2 cellular contexts compared by ENCODE assay signal in the genomic region with DNA sequence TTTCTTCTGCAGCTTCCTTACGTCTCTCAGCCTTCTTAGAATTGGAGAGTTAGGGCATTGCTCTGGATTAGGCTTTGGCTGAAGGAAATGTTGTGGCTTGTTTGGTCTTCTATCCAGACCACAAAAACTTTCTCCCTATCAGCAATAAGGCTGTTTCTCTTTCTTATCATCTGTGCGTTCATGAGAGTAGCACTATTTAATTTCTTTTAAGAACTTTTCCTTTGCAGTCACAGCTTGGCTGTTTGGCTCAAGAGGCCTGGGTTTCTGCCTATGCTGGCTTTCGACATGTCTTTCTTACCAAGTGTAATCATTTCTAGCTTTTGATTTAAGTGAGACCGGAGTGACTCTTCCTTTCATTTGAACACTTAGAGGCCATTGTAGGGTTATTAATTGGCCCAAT.
TF ChIP-seq lines count a peak whose summit lies in the region.

No MANE protein-coding gene starts in this region.

TF ChIP-seq in GM23338, 12 proteins besides CTCF, POLR2A, EP300 and RAD21 (continues in another document):
- TF ChIP-seq NANOG (IDR thresholded peaks at IDR 0.05; ENCODE audit: borderline replicate concordance) (no peak), POLR2AphosphoS5 (IDR thresholded peaks at IDR 0.05; ENCODE audit: low read depth) (no peak), ZNF114 (CRISPR knock-in tag; IDR thresholded peaks at IDR 0.05) (no peak), STAT1 (IDR thresholded peaks at IDR 0.05; ENCODE audit: unreplicated experiment) (no peak), JUNB (IDR thresholded peaks at IDR 0.05; ENCODE audit: unreplicated experiment) (no peak), CREB1 (CRISPR knock-in tag; IDR thresholded peaks at IDR 0.05; ENCODE audit: low read depth) (no peak), EZH2phosphoT487 (IDR thresholded peaks at IDR 0.05; ENCODE audit: unreplicated experiment) (no peak), ZNF331 (CRISPR knock-in tag; IDR thresholded peaks at IDR 0.05; ENCODE audit: low read depth) (no peak), EZH2 (IDR thresholded peaks at IDR 0.05; ENCODE audit: low read depth, unreplicated experiment) (no peak)
- TF ChIP-seq, protein P1, sequence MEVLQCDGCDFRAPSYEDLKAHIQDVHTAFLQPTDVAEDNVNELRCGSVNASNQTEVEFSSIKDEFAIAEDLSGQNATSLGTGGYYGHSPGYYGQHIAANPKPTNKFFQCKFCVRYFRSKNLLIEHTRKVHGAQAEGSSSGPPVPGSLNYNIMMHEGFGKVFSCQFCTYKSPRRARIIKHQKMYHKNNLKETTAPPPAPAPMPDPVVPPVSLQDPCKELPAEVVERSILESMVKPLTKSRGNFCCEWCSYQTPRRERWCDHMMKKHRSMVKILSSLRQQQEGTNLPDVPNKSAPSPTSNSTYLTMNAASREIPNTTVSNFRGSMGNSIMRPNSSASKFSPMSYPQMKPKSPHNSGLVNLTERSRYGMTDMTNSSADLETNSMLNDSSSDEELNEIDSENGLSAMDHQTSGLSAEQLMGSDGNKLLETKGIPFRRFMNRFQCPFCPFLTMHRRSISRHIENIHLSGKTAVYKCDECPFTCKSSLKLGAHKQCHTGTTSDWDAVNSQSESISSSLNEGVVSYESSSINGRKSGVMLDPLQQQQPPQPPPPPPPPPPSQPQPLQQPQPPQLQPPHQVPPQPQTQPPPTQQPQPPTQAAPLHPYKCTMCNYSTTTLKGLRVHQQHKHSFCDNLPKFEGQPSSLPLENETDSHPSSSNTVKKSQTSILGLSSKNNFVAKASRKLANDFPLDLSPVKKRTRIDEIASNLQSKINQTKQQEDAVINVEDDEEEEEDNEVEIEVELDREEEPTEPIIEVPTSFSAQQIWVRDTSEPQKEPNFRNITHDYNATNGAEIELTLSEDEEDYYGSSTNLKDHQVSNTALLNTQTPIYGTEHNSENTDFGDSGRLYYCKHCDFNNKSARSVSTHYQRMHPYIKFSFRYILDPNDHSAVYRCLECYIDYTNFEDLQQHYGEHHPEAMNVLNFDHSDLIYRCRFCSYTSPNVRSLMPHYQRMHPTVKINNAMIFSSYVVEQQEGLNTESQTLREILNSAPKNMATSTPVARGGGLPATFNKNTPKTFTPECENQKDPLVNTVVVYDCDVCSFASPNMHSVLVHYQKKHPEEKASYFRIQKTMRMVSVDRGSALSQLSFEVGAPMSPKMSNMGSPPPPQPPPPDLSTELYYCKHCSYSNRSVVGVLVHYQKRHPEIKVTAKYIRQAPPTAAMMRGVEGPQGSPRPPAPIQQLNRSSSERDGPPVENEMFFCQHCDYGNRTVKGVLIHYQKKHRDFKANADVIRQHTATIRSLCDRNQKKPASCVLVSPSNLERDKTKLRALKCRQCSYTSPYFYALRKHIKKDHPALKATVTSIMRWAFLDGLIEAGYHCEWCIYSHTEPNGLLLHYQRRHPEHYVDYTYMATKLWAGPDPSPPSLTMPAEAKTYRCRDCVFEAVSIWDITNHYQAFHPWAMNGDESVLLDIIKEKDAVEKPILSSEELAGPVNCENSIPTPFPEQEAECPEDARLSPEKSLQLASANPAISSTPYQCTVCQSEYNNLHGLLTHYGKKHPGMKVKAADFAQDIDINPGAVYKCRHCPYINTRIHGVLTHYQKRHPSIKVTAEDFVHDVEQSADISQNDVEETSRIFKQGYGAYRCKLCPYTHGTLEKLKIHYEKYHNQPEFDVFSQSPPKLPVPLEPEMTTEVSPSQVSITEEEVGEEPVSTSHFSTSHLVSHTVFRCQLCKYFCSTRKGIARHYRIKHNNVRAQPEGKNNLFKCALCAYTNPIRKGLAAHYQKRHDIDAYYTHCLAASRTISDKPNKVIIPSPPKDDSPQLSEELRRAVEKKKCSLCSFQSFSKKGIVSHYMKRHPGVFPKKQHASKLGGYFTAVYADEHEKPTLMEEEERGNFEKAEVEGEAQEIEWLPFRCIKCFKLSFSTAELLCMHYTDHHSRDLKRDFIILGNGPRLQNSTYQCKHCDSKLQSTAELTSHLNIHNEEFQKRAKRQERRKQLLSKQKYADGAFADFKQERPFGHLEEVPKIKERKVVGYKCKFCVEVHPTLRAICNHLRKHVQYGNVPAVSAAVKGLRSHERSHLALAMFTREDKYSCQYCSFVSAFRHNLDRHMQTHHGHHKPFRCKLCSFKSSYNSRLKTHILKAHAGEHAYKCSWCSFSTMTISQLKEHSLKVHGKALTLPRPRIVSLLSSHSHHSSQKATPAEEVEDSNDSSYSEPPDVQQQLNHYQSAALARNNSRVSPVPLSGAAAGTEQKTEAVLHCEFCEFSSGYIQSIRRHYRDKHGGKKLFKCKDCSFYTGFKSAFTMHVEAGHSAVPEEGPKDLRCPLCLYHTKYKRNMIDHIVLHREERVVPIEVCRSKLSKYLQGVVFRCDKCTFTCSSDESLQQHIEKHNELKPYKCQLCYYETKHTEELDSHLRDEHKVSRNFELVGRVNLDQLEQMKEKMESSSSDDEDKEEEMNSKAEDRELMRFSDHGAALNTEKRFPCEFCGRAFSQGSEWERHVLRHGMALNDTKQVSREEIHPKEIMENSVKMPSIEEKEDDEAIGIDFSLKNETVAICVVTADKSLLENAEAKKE (CRISPR knock-in tag; IDR thresholded peaks at IDR 0.05), result no peak
- TF ChIP-seq, protein P2, sequence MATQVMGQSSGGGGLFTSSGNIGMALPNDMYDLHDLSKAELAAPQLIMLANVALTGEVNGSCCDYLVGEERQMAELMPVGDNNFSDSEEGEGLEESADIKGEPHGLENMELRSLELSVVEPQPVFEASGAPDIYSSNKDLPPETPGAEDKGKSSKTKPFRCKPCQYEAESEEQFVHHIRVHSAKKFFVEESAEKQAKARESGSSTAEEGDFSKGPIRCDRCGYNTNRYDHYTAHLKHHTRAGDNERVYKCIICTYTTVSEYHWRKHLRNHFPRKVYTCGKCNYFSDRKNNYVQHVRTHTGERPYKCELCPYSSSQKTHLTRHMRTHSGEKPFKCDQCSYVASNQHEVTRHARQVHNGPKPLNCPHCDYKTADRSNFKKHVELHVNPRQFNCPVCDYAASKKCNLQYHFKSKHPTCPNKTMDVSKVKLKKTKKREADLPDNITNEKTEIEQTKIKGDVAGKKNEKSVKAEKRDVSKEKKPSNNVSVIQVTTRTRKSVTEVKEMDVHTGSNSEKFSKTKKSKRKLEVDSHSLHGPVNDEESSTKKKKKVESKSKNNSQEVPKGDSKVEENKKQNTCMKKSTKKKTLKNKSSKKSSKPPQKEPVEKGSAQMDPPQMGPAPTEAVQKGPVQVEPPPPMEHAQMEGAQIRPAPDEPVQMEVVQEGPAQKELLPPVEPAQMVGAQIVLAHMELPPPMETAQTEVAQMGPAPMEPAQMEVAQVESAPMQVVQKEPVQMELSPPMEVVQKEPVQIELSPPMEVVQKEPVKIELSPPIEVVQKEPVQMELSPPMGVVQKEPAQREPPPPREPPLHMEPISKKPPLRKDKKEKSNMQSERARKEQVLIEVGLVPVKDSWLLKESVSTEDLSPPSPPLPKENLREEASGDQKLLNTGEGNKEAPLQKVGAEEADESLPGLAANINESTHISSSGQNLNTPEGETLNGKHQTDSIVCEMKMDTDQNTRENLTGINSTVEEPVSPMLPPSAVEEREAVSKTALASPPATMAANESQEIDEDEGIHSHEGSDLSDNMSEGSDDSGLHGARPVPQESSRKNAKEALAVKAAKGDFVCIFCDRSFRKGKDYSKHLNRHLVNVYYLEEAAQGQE (IDR thresholded peaks at IDR 0.05; ENCODE audit: unreplicated experiment), result no peak

TF ChIP-seq in HepG2, 621 proteins besides CTCF, POLR2A, EP300 and RAD21:
- TF ChIP-seq U2AF1 (optimal IDR thresholded peaks at IDR 0.05; ENCODE audit: low read depth, low read length) (no peak), ZNF672 (CRISPR knock-in tag; IDR thresholded peaks at IDR 0.05) (no peak), ZNF296 (CRISPR knock-in tag; conservative IDR thresholded peaks at IDR 0.05) (no peak), POLR2G (IDR thresholded peaks at IDR 0.05; ENCODE audit: low read depth, low read length) (no peak), ZNF331 (CRISPR knock-in tag; IDR thresholded peaks at IDR 0.05) (no peak), MATR3 (CRISPR knock-in tag; IDR thresholded peaks at IDR 0.05) (no peak), MLLT10 (CRISPR knock-in tag; IDR thresholded peaks at IDR 0.05) (no peak), HNRNPK (IDR thresholded peaks at IDR 0.05; ENCODE audit: low read depth, low read length, poor library complexity, severe bottlenecking) (no peak), HCFC1 (IDR thresholded peaks at IDR 0.05; ENCODE audit: low read depth, low read length) (no peak), GATAD1 (CRISPR knock-in tag; IDR thresholded peaks at IDR 0.05) (no peak), ZNF543 (CRISPR knock-in tag; IDR thresholded peaks at IDR 0.05) (no peak), ZNF747 (CRISPR knock-in tag; IDR thresholded peaks at IDR 0.05; ENCODE audit: borderline replicate concordance) (no peak)
- TF ChIP-seq, protein P3, sequence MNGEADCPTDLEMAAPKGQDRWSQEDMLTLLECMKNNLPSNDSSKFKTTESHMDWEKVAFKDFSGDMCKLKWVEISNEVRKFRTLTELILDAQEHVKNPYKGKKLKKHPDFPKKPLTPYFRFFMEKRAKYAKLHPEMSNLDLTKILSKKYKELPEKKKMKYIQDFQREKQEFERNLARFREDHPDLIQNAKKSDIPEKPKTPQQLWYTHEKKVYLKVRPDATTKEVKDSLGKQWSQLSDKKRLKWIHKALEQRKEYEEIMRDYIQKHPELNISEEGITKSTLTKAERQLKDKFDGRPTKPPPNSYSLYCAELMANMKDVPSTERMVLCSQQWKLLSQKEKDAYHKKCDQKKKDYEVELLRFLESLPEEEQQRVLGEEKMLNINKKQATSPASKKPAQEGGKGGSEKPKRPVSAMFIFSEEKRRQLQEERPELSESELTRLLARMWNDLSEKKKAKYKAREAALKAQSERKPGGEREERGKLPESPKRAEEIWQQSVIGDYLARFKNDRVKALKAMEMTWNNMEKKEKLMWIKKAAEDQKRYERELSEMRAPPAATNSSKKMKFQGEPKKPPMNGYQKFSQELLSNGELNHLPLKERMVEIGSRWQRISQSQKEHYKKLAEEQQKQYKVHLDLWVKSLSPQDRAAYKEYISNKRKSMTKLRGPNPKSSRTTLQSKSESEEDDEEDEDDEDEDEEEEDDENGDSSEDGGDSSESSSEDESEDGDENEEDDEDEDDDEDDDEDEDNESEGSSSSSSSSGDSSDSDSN (CRISPR knock-in tag; IDR thresholded peaks at IDR 0.05), result no peak
- TF ChIP-seq, protein P4, sequence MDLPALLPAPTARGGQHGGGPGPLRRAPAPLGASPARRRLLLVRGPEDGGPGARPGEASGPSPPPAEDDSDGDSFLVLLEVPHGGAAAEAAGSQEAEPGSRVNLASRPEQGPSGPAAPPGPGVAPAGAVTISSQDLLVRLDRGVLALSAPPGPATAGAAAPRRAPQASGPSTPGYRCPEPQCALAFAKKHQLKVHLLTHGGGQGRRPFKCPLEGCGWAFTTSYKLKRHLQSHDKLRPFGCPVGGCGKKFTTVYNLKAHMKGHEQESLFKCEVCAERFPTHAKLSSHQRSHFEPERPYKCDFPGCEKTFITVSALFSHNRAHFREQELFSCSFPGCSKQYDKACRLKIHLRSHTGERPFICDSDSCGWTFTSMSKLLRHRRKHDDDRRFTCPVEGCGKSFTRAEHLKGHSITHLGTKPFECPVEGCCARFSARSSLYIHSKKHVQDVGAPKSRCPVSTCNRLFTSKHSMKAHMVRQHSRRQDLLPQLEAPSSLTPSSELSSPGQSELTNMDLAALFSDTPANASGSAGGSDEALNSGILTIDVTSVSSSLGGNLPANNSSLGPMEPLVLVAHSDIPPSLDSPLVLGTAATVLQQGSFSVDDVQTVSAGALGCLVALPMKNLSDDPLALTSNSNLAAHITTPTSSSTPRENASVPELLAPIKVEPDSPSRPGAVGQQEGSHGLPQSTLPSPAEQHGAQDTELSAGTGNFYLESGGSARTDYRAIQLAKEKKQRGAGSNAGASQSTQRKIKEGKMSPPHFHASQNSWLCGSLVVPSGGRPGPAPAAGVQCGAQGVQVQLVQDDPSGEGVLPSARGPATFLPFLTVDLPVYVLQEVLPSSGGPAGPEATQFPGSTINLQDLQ (CRISPR knock-in tag; IDR thresholded peaks at IDR 0.05), result no peak
- TF ChIP-seq, protein P5, sequence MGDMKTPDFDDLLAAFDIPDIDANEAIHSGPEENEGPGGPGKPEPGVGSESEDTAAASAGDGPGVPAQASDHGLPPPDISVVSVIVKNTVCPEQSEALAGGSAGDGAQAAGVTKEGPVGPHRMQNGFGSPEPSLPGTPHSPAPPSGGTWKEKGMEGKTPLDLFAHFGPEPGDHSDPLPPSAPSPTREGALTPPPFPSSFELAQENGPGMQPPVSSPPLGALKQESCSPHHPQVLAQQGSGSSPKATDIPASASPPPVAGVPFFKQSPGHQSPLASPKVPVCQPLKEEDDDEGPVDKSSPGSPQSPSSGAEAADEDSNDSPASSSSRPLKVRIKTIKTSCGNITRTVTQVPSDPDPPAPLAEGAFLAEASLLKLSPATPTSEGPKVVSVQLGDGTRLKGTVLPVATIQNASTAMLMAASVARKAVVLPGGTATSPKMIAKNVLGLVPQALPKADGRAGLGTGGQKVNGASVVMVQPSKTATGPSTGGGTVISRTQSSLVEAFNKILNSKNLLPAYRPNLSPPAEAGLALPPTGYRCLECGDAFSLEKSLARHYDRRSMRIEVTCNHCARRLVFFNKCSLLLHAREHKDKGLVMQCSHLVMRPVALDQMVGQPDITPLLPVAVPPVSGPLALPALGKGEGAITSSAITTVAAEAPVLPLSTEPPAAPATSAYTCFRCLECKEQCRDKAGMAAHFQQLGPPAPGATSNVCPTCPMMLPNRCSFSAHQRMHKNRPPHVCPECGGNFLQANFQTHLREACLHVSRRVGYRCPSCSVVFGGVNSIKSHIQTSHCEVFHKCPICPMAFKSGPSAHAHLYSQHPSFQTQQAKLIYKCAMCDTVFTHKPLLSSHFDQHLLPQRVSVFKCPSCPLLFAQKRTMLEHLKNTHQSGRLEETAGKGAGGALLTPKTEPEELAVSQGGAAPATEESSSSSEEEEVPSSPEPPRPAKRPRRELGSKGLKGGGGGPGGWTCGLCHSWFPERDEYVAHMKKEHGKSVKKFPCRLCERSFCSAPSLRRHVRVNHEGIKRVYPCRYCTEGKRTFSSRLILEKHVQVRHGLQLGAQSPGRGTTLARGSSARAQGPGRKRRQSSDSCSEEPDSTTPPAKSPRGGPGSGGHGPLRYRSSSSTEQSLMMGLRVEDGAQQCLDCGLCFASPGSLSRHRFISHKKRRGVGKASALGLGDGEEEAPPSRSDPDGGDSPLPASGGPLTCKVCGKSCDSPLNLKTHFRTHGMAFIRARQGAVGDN (CRISPR knock-in tag; IDR thresholded peaks at IDR 0.05), result no peak
